Comparison of ENCODE assay signal across 10 cellular contexts in genomic region chr10:4243651-4244050, GRCh38.
DNase-seq lines count a peak whose midpoint lies in the region; ATAC-seq and TF ChIP-seq lines count a peak whose summit lies in the region.
"Had no signal": no experiment of that assay in that cellular context is flagged by ENCODE, and none has a peak within 500 bp of the region (broad histone marks: within the 10 kb centered on the region; RNA-seq: fewer than 3 reads in every experiment).

No MANE protein-coding gene starts in this region.

- no peaks in the 10 kb centered on the region; the same call in 1 of the 2 replicates for H3K9me3 ChIP-seq in MG63
- no peaks in the 10 kb centered on the region for H3K9me3 ChIP-seq in colonic mucosa
- no peaks in the 10 kb centered on the region for H3K9me3 ChIP-seq in muscle layer of colon (ENCODE audit: low read length)

- H3K36me3 ChIP-seq in MG63 (no peaks in the 10 kb centered on the region; the same call in 1 of the 2 replicates), colonic mucosa (no peaks in the 10 kb centered on the region), muscle layer of colon (ENCODE audit: insufficient read depth, low read length) (no peaks in the 10 kb centered on the region)

- ATAC-seq in HG02610 (IDR thresholded peaks at IDR 0.05; ENCODE audit: unreplicated experiment), result no peak

- H3K27ac ChIP-seq in colonic mucosa, result peak overlapping the region; percentile 21
- peak overlapping the region; percentile 83 for H3K27ac ChIP-seq in muscle layer of colon (ENCODE audit: low read depth, low read length)

- intact Hi-C loops in colonic mucosa (cut with DNase I), result no loop called here

- H3K4me3 ChIP-seq in MG63, result peak overlapping the region; percentile 41
- no peak overlapping the region for H3K4me3 ChIP-seq in colonic mucosa
- H3K4me3 ChIP-seq in muscle layer of colon (ENCODE audit: low read depth in 1 of 2, low read length in 2 of 2), result peak overlapping the region in 1 of 2 donors; percentile 19

- H3K27me3 ChIP-seq in MG63, result no peaks in the 10 kb centered on the region
- H3K27me3 ChIP-seq in colonic mucosa, result no peaks in the 10 kb centered on the region
- no peaks in the 10 kb centered on the region for H3K27me3 ChIP-seq in muscle layer of colon (ENCODE audit: control insufficient read depth in 1 of 2, insufficient read depth in 2 of 2, low read length in 2 of 2)

- DNase-seq in AG08395 (ENCODE audit: low spot score), result peak; percentile 69
- peak; percentile 76 for DNase-seq in MG63
- no peak for DNase-seq in colonic mucosa
- DNase-seq in activated effector memory CD4-positive, alpha-beta T cell treated with anti-CD3 and anti-CD28 coated beads, Interleukin-2, amount 50 U/mL, for 16 hours, result no peak
- DNase-seq in DMS79 treated with DMSO at 0.1 percent for 48 hours (lab: John Stamatoyannopoulos, UW), result no peak
- no peak for DNase-seq in GOT3 (lab: John Stamatoyannopoulos, UW)
- DNase-seq: activated CD8-positive, alpha-beta memory T cell treated with anti-CD3 and anti-CD28 coated beads for 24 hours; naive B cell had no signal

- no peak for TF ChIP-seq CTCF in colonic mucosa (IDR thresholded peaks at IDR 0.05)

- H3K9ac ChIP-seq in colonic mucosa (ENCODE audit: low read depth in 2 of 2, low read length in 2 of 2), result no peak overlapping the region
- no peak overlapping the region for H3K9ac ChIP-seq in muscle layer of colon (ENCODE audit: low read length)

- H3K4me1 ChIP-seq in colonic mucosa (peaks cover 4% of the 10 kb centered on the region), muscle layer of colon (ENCODE audit: insufficient read depth, low read length) (peaks cover 51% of the 10 kb centered on the region)

Comparison
In these comparisons a context has a peak if more than half of its experiments do, and no peak if none do; other contexts are left out.
1. DNase-seq: peak in AG08395 (single experiment) and MG63 (single experiment); none in colonic mucosa (single experiment), activated effector memory CD4-positive, alpha-beta T cell treated with anti-CD3 and anti-CD28 coated beads, Interleukin-2, amount 50 U/mL, for 16 hours (single experiment), DMS79 treated with DMSO at 0.1 percent for 48 hours (single experiment) and GOT3 (single experiment).